Comparison of ENCODE assay signal across 16 cellular contexts in the genomic region with DNA sequence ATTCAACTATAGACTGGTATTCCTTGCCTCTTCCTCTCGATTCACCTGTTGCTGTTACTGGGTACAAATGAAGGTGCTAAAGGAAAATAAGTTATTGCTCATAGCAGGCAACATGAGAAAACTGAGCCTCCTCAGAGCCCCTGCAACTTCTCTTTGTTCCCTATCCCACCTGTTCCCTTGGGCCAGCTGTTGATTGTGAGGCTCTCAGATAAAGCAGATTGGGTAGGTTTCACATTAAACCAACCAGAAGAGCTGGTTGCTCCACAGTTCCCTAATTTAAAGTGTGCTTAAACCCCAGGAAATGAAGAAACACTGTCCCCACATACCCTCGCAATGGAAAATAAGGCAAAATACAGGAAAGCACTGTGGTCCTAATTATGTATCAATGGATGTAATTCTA. TPM values are rescaled to one million over a fixed set of nuclear protein-coding genes. Genes with fewer than 3 reads are reported as not detected.
DNase-seq lines count a peak whose midpoint lies in the region; ATAC-seq and TF ChIP-seq lines count a peak whose summit lies in the region.
"Had no signal": no experiment of that assay in that cellular context is flagged by ENCODE, and none has a peak within 500 bp of the region (broad histone marks: within the 10 kb centered on the region; RNA-seq: fewer than 3 reads in every experiment).

No MANE protein-coding gene starts in this region.

- peaks cover 11 to 73% of the 10 kb centered on the region in 2 experiments for H3K36me3 ChIP-seq in HEK293 (ENCODE audit: control insufficient read depth in 2 of 2, insufficient read depth in 1 of 2, low read length in 2 of 2)
- peaks cover 6 to 52% (median 8%) of the 10 kb centered on the region in 3 experiments for H3K36me3 ChIP-seq in naive thymus-derived CD4-positive, alpha-beta T cell (ENCODE audit: control insufficient read depth in 2 of 3, insufficient read depth in 3 of 3, low read length in 3 of 3)
- H3K36me3 ChIP-seq in heart left ventricle: peaks cover 0 to 80% (median 74%) of the 10 kb centered on the region in 9 donors
- H3K36me3 ChIP-seq in prostate gland: peaks cover 5 to 11% of the 10 kb centered on the region in 2 donors

- H3K4me1 ChIP-seq in HEK293 (ENCODE audit: control insufficient read depth, insufficient read depth, low read length) (0 out of 2 replicates have a peak, but pooled peaks cover 2% of the 10 kb centered on the region), heart left ventricle (peaks cover 0 to 51% (median 32%) of the 10 kb centered on the region in 12 donors), prostate gland (replicated peaks) (no peaks in the 10 kb centered on the region)
- peaks cover 21 to 34% of the 10 kb centered on the region in 2 donors for H3K4me1 ChIP-seq in naive thymus-derived CD4-positive, alpha-beta T cell (ENCODE audit: control insufficient read depth in 2 of 2, insufficient read depth in 2 of 2, low read length in 2 of 2)

- DNase-seq in AML-193 (lab: John Stamatoyannopoulos, UW) (peak; percentile 61 to 63), T-helper 17 cell (no peak), heart left ventricle (no peak), prostate gland (ENCODE audit: low spot score) (no peak), immature natural killer cell (no peak)
- DNase-seq in naive thymus-derived CD4-positive, alpha-beta T cell: no peak
- DNase-seq: activated CD4-positive, alpha-beta T cell treated with anti-CD3 and anti-CD28 coated beads, Interleukin-2, amount 50 U/mL, for 1 hour; amygdala; cerebellar nuclear complex; GDM1; NCI-H187 treated with DMSO at 0.1 percent for 48 hours; stimulated activated naive CD8-positive, alpha-beta T cell treated with anti-CD3 and anti-CD28 coated beads, Interleukin-15, amount 100 ng/mL, for 72 hours had no signal

- H3K4me3 ChIP-seq in HEK293 (ENCODE audit: low read depth, low read length) (no peak overlapping the region), heart left ventricle (no peak overlapping the region), prostate gland (no peak overlapping the region)
- no peak overlapping the region for H3K4me3 ChIP-seq in naive thymus-derived CD4-positive, alpha-beta T cell (ENCODE audit: low read length)

- no peak overlapping the region for H3K4me3 Mint-ChIP-seq in T-helper 17 cell
- peak overlapping the region in 2 of 10 donors; percentile 22 to 80 for H3K4me3 Mint-ChIP-seq in naive thymus-derived CD4-positive, alpha-beta T cell
- H3K4me3 Mint-ChIP-seq in immature natural killer cell: no peak overlapping the region
- H3K4me3 Mint-ChIP-seq: stimulated activated naive CD8-positive, alpha-beta T cell treated with anti-CD3 and anti-CD28 coated beads, Interleukin-15, amount 100 ng/mL, for 72 hours had no signal

- POLR2A ChIA-PET in HEK293 (lab: Yijun Ruan, JAX): interaction anchor here (1.0 kb wide), 1 partner anchor 10 kb away, joined by 4 read pairs; a partner anchor contains a TSS
- POLR2A ChIA-PET in naive thymus-derived CD4-positive, alpha-beta T cell (lab: Charles Lee): interaction anchor here (0.5 to 3.1 kb wide), 7 partner anchors 10 to 323 kb away, joined by 3 to 15 read pairs (median 4); a partner anchor contains a TSS

- H3K27me3 Mint-ChIP-seq in T-helper 17 cell: no peaks in the 10 kb centered on the region
- no peaks in the 10 kb centered on the region for H3K27me3 Mint-ChIP-seq in naive thymus-derived CD4-positive, alpha-beta T cell
- H3K27me3 Mint-ChIP-seq in immature natural killer cell (ENCODE audit: low read depth in 3 of 3): peaks cover 5 to 10% (median 7%) of the 10 kb centered on the region in 3 donors
- H3K27me3 Mint-ChIP-seq: stimulated activated naive CD8-positive, alpha-beta T cell treated with anti-CD3 and anti-CD28 coated beads, Interleukin-15, amount 100 ng/mL, for 72 hours had no signal

- H3K4me1 Mint-ChIP-seq in T-helper 17 cell: peaks cover 49% of the 10 kb centered on the region
- peaks cover 36 to 63% (median 61%) of the 10 kb centered on the region in 7 donors for H3K4me1 Mint-ChIP-seq in naive thymus-derived CD4-positive, alpha-beta T cell
- H3K4me1 Mint-ChIP-seq in immature natural killer cell: peaks cover 25 to 48% of the 10 kb centered on the region in 2 donors

- WGBS in heart left ventricle, 4 donors: 78 to 90% (median 84%) methylated on average over 2 of the region's 2 CpGs
- WGBS in prostate gland: 87% methylated on average over 2 of the region's 2 CpGs

- no peaks in the 10 kb centered on the region for H3K27me3 ChIP-seq in naive thymus-derived CD4-positive, alpha-beta T cell (ENCODE audit: control insufficient read depth in 2 of 2, insufficient read depth in 2 of 2, low read length in 2 of 2)
- no peaks in the 10 kb centered on the region for H3K27me3 ChIP-seq in heart left ventricle
- no peaks in the 10 kb centered on the region for H3K27me3 ChIP-seq in prostate gland (replicated peaks; ENCODE audit: insufficient read depth)

- TF ChIP-seq POLR2A in heart left ventricle (IDR thresholded peaks at IDR 0.05): no peak
- TF ChIP-seq POLR2A in prostate gland (IDR thresholded peaks at IDR 0.05): no peak

- H3K27ac Mint-ChIP-seq in T-helper 17 cell: peak overlapping the region; percentile 77
- H3K27ac Mint-ChIP-seq in naive thymus-derived CD4-positive, alpha-beta T cell: peak overlapping the region in 6 of 9 donors; percentile 58 to 85 (median 66)
- H3K27ac Mint-ChIP-seq in immature natural killer cell: peak overlapping the region in 1 of 6 donors; percentile 40

- H3K27ac ChIP-seq in HEK293 (ENCODE audit: extremely low read depth, low read depth, low read length) (no peak overlapping the region), heart left ventricle (peak overlapping the region in 1 of 12 donors; percentile 65), prostate gland (no peak overlapping the region)
- peak overlapping the region; percentile 38 for H3K27ac ChIP-seq in naive thymus-derived CD4-positive, alpha-beta T cell (ENCODE audit: low read depth, low read length)

- ATAC-seq in T-helper 17 cell (no peak), GM19467 (IDR thresholded peaks at IDR 0.05; ENCODE audit: unreplicated experiment) (no peak), heart left ventricle (no peak)
- ATAC-seq in naive thymus-derived CD4-positive, alpha-beta T cell: no peak
- ATAC-seq: HCT116; stimulated activated naive CD8-positive, alpha-beta T cell treated with anti-CD3 and anti-CD28 coated beads, Interleukin-15, amount 100 ng/mL, for 72 hours had no signal

- intact Hi-C loops in naive thymus-derived CD4-positive, alpha-beta T cell (cut with micrococcal nuclease): no loop called here
- intact Hi-C loops in heart left ventricle (cut with DNase I) (no loop called here), prostate gland (cut with DNase I) (no loop called here)

- TF ChIP-seq CTCF in HEK293 (tag by site-specific recombination; IDR thresholded peaks at IDR 0.05) (no peak), heart left ventricle (IDR thresholded peaks at IDR 0.05) (no peak), prostate gland (IDR thresholded peaks at IDR 0.05) (no peak)

- H3K36me3 Mint-ChIP-seq in T-helper 17 cell (ENCODE audit: low read depth) (peaks cover 10% of the 10 kb centered on the region), immature natural killer cell (peaks cover 5 to 32% (median 23%) of the 10 kb centered on the region in 3 donors)
- peaks cover 9 to 43% (median 23%) of the 10 kb centered on the region in 5 donors for H3K36me3 Mint-ChIP-seq in naive thymus-derived CD4-positive, alpha-beta T cell

- no peaks in the 10 kb centered on the region for H3K9me3 Mint-ChIP-seq in naive thymus-derived CD4-positive, alpha-beta T cell
- no peaks in the 10 kb centered on the region for H3K9me3 Mint-ChIP-seq in immature natural killer cell
- H3K9me3 Mint-ChIP-seq: stimulated activated naive CD8-positive, alpha-beta T cell treated with anti-CD3 and anti-CD28 coated beads, Interleukin-15, amount 100 ng/mL, for 72 hours had no signal

- H3K9me3 ChIP-seq in HEK293 (ENCODE audit: control insufficient read depth, insufficient read depth, low read depth, low read length) (no peaks in the 10 kb centered on the region), T-helper 17 cell (ENCODE audit: control insufficient read depth, low read length, poor library complexity, severe bottlenecking) (no peaks in the 10 kb centered on the region), heart left ventricle (no peaks in the 10 kb centered on the region), prostate gland (no peaks in the 10 kb centered on the region)
- H3K9me3 ChIP-seq in naive thymus-derived CD4-positive, alpha-beta T cell (ENCODE audit: control insufficient read depth in 2 of 3, low read length in 3 of 3): no peaks in the 10 kb centered on the region

- CTCF ChIA-PET in HEK293 (lab: Yijun Ruan, JAX): interaction anchor here (0.7 to 1.2 kb wide), 3 partner anchors 10 to 961 kb away, joined by 3 to 4 read pairs (median 4); a partner anchor contains a TSS
- CTCF ChIA-PET in naive thymus-derived CD4-positive, alpha-beta T cell (lab: Charles Lee): interaction anchor here (0.6 to 1.6 kb wide), 4 partner anchors 9 to 138 kb away, joined by 3 to 4 read pairs (median 3); no protein-coding TSS in a partner anchor

RNA-seq across cellular contexts. Expression of a gene that starts 4.8 kb away (rescaled TPM):
- total RNA-seq in T-helper 17 cell: 10 to 100 TPM; 32.9 to 40.0 TPM
- 10 to 100 TPM; 34.3 to 43.0 (median 36.0) TPM for total RNA-seq in naive thymus-derived CD4-positive, alpha-beta T cell
- 10 to 100 TPM; 34.0 to 48.7 TPM for polyA plus RNA-seq in naive thymus-derived CD4-positive, alpha-beta T cell
- 10 to 100 TPM; 20.8 to 36.0 (median 26.5) TPM for total RNA-seq in heart left ventricle
- polyA plus RNA-seq in heart left ventricle: 10 to 100 TPM; 13.8 to 38.8 TPM
- total RNA-seq in prostate gland: 10 to 100 TPM; 30.1 to 41.5 TPM
- 10 to 100 TPM; 27.5 to 43.8 (median 42.2) TPM for polyA plus RNA-seq in immature natural killer cell

RNA-seq across cellular contexts. Expression of a gene that starts 9.7 kb away (rescaled TPM):
- total RNA-seq in T-helper 17 cell (10 to 100 TPM; 16.0 to 19.3 TPM), heart left ventricle (10 to 100 TPM; 28.1 to 42.7 (median 34.7) TPM), prostate gland (10 to 100 TPM; 31.1 to 51.7 TPM)
- total RNA-seq in naive thymus-derived CD4-positive, alpha-beta T cell: 10 to 100 TPM; 23.3 to 49.6 (median 41.8) TPM
- 10 to 100 TPM; 14.1 to 28.4 TPM for polyA plus RNA-seq in naive thymus-derived CD4-positive, alpha-beta T cell
- polyA plus RNA-seq in heart left ventricle (10 to 100 TPM; 25.8 to 34.3 TPM), immature natural killer cell (10 to 100 TPM; 17.3 to 21.9 (median 18.2) TPM)

RNA-seq across cellular contexts. Expression of a gene that starts 9.8 kb away (rescaled TPM):
- total RNA-seq in T-helper 17 cell (10 to 100 TPM; 34.5 to 37.1 TPM), heart left ventricle (10 to 100 TPM; 38.3 to 59.1 (median 49.4) TPM), prostate gland (10 to 100 TPM; 33.6 to 36.0 TPM)
- total RNA-seq in naive thymus-derived CD4-positive, alpha-beta T cell: 10 to 100 TPM; 32.0 to 67.9 (median 34.0) TPM
- 10 to 100 TPM; 66.6 to 84.0 TPM for polyA plus RNA-seq in naive thymus-derived CD4-positive, alpha-beta T cell
- polyA plus RNA-seq in heart left ventricle (100 to 1,000 TPM; 162 to 234 TPM), immature natural killer cell (10 to 100 TPM; 63.4 to 84.4 (median 83.0) TPM)

RNA-seq across cellular contexts. Expression of a gene that starts 26.1 kb away (rescaled TPM):
- total RNA-seq in T-helper 17 cell: 100 to 1,000 TPM; 152 to 154 TPM
- 100 to 1,000 TPM in 2 of 5 experiments, 10 to 100 TPM in 3; 83.7 to 116 (median 98.9) TPM for total RNA-seq in naive thymus-derived CD4-positive, alpha-beta T cell
- 100 to 1,000 TPM; 129 to 132 TPM for polyA plus RNA-seq in naive thymus-derived CD4-positive, alpha-beta T cell
- total RNA-seq in heart left ventricle: 10 to 100 TPM; 54.4 to 86.9 (median 73.2) TPM
- polyA plus RNA-seq in heart left ventricle: 100 to 1,000 TPM in 1 of 2 donors, 10 to 100 TPM in 1; 60.7 to 131 TPM
- total RNA-seq in prostate gland: 10 to 100 TPM; 71.3 to 72.8 TPM
- polyA plus RNA-seq in immature natural killer cell: 100 to 1,000 TPM; 174 to 219 (median 186) TPM

RNA-seq across cellular contexts. Expression of a gene that starts 29.5 kb away (rescaled TPM):
- total RNA-seq in T-helper 17 cell (under 1 TPM in 1 of 2 donors, not detected in 1; 0.57 TPM), heart left ventricle (10 to 100 TPM in 3 of 9 donors, 1 to 10 TPM in 6; 2.4 to 13.3 (median 6.1) TPM), prostate gland (10 to 100 TPM; 24.8 to 33.3 TPM)
- 1 to 10 TPM in 1 of 5 experiments, under 1 TPM in 1, not detected in 3; 0.40 to 1.1 TPM for total RNA-seq in naive thymus-derived CD4-positive, alpha-beta T cell
- under 1 TPM in 1 of 2 donors, not detected in 1; 0.74 TPM for polyA plus RNA-seq in naive thymus-derived CD4-positive, alpha-beta T cell
- polyA plus RNA-seq in heart left ventricle (1 to 10 TPM in 1 of 2 donors, under 1 TPM in 1; 0.43 to 3.2 TPM), immature natural killer cell (under 1 TPM in 1 of 3 donors, not detected in 2; 0.59 TPM)
- total RNA-seq: SK-MEL-5 had no signal

Comparison
In these comparisons a context has a peak if more than half of its experiments do, and no peak if none do; other contexts are left out.
1. DNase-seq: peak in AML-193 (2 of 2); none in T-helper 17 cell (0 of 3), naive thymus-derived CD4-positive, alpha-beta T cell (0 of 9), heart left ventricle (0 of 5), prostate gland (single experiment) and immature natural killer cell (0 of 3).